Comparison of ENCODE assay signal across 27 cellular contexts in genomic region chr7:133916621-133917020, GRCh38.
"Had no signal": no experiment of that assay in that cellular context is flagged by ENCODE, and none has a peak within 500 bp of the region (broad histone marks: within the 10 kb centered on the region; RNA-seq: fewer than 3 reads in every experiment).

No MANE protein-coding gene starts in this region.

- H3K27ac ChIP-seq: stomach, suprapubic skin, testis, thoracic aorta, thyroid gland, tibial artery, tibial nerve, transverse colon, upper lobe of left lung, upper lobe of right lung, uterus, vagina had no signal

- DNase-seq: stimulated activated CD4-positive, alpha-beta T cell treated with anti-CD3 and anti-CD28 coated beads, Interleukin-2, amount 100 ng/mL, for 48 hours; stimulated activated CD4-positive, alpha-beta T cell treated with anti-CD3 and anti-CD28 coated beads, Interleukin-4, amount 100 ng/mL, for 1 hour; stimulated activated CD4-positive, alpha-beta T cell treated with anti-CD3 and anti-CD28 coated beads, Interleukin-4, amount 100 ng/mL, for 24 hours; stimulated activated CD4-positive, alpha-beta T cell treated with anti-CD3 and anti-CD28 coated beads, Interleukin-4, amount 100 ng/mL, for 4 hours; stimulated activated CD8-positive, alpha-beta memory T cell treated with anti-CD3 and anti-CD28 coated beads, Interleukin-4, amount 100 ng/mL, for 48 hours; stimulated activated naive B cell treated with anti-CD40 and anti-IgM and Interleukin-4, amounts not matched to agents 10 μg/mL and 1 μg/mL and 100 μg/mL, for 72 hours; stimulated activated naive CD4-positive, alpha-beta T cell; stimulated activated naive CD4-positive, alpha-beta T cell treated with Interleukin-2 at 50 U/mL for 16 hours; stimulated activated naive CD8-positive, alpha-beta T cell treated with anti-CD3 and anti-CD28 coated beads, Interleukin-15, amount 100 ng/mL, for 72 hours; stimulated activated naive CD8-positive, alpha-beta T cell treated with anti-CD3 and anti-CD28 coated beads, Interleukin-15, Interleukin-2, amounts not matched to agents 100 U/mL and 50 U/mL, for 24 hours; stomach; substantia nigra; testis; thyroid gland; tibial artery; transverse colon; trophoblast cell; upper lobe of left lung; upper lobe of right lung; uterus had no signal

- H3K4me3 ChIP-seq: stomach, suprapubic skin, testis, thoracic aorta, thyroid gland, tibial artery, tibial nerve, transverse colon, upper lobe of left lung, upper lobe of right lung, uterus, vagina had no signal

- H3K4me1 ChIP-seq: stomach, suprapubic skin, testis, thyroid gland, tibial artery, tibial nerve, transverse colon, upper lobe of left lung, upper lobe of right lung, uterus, vagina had no signal

- H3K9me3 ChIP-seq: testis, thyroid gland had no signal

- H3K36me3 ChIP-seq: thoracic aorta, thyroid gland had no signal

- H3K27me3 ChIP-seq: stomach, suprapubic skin, testis, thyroid gland, tibial artery, tibial nerve, transverse colon, upper lobe of left lung, upper lobe of right lung, uterus, vagina had no signal

- FAIRE-seq: urothelium cell line had no signal

- ATAC-seq: stimulated activated effector memory CD8-positive, alpha-beta T cell treated with anti-CD3 and anti-CD28 coated beads, Interleukin-12 subunit alpha, Interleukin-12 subunit beta, amount 100 ng/mL, for 72 hours; stimulated activated memory B cell treated with anti-CD40 and anti-IgM and Interleukin-4, amounts not matched to agents 10 μg/mL and 1 μg/mL and 100 μg/mL, for 72 hours; stimulated activated naive B cell treated with anti-CD40 and anti-IgM and Interleukin-4, amounts not matched to agents 10 μg/mL and 1 μg/mL and 100 μg/mL, for 72 hours; stimulated activated naive CD8-positive, alpha-beta T cell treated with anti-CD3 and anti-CD28 coated beads, Interleukin-15, amount 100 ng/mL, for 72 hours; stimulated activated naive CD8-positive, alpha-beta T cell treated with anti-CD3 and anti-CD28 coated beads, Interleukin-15, Interleukin-2, amounts not matched to agents 100 U/mL and 50 U/mL, for 24 hours; upper lobe of right lung had no signal
